1 cellular context compared by ENCODE assay signal in the genomic region with DNA sequence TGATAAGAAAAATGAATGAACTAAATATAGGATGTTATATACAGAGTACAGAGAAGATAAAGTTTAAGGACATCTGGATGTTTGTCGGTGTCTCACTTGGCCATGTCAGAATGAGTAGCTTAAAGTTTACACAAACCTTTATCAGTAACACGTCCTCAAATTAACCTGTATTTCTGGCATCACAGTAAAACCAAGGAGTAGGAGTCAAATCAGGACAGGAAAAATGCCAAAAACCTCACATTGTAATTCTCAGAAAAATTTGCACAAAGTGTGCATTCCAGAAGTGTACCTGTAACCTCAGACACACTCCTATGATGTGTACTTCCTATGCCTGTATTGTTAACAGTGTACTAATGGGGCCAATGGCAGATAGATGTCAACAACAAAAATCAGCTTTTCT.
TF ChIP-seq lines count a peak whose summit lies in the region.

No MANE protein-coding gene starts in this region.

TF ChIP-seq in GM23338, 12 proteins besides CTCF, POLR2A, EP300 and RAD21:
- TF ChIP-seq POLR2AphosphoS5 (IDR thresholded peaks at IDR 0.05; ENCODE audit: low read depth) (no peak), ZNF114 (CRISPR knock-in tag; IDR thresholded peaks at IDR 0.05) (no peak), CREB1 (CRISPR knock-in tag; IDR thresholded peaks at IDR 0.05; ENCODE audit: low read depth) (no peak), ZNF331 (CRISPR knock-in tag; IDR thresholded peaks at IDR 0.05; ENCODE audit: low read depth) (no peak), NANOG (IDR thresholded peaks at IDR 0.05; ENCODE audit: borderline replicate concordance) (no peak), JUNB (IDR thresholded peaks at IDR 0.05; ENCODE audit: unreplicated experiment) (no peak), EZH2phosphoT487 (IDR thresholded peaks at IDR 0.05; ENCODE audit: unreplicated experiment) (no peak), STAT1 (IDR thresholded peaks at IDR 0.05; ENCODE audit: unreplicated experiment) (no peak), EZH2 (IDR thresholded peaks at IDR 0.05; ENCODE audit: low read depth, unreplicated experiment) (no peak)
- TF ChIP-seq, protein P1, sequence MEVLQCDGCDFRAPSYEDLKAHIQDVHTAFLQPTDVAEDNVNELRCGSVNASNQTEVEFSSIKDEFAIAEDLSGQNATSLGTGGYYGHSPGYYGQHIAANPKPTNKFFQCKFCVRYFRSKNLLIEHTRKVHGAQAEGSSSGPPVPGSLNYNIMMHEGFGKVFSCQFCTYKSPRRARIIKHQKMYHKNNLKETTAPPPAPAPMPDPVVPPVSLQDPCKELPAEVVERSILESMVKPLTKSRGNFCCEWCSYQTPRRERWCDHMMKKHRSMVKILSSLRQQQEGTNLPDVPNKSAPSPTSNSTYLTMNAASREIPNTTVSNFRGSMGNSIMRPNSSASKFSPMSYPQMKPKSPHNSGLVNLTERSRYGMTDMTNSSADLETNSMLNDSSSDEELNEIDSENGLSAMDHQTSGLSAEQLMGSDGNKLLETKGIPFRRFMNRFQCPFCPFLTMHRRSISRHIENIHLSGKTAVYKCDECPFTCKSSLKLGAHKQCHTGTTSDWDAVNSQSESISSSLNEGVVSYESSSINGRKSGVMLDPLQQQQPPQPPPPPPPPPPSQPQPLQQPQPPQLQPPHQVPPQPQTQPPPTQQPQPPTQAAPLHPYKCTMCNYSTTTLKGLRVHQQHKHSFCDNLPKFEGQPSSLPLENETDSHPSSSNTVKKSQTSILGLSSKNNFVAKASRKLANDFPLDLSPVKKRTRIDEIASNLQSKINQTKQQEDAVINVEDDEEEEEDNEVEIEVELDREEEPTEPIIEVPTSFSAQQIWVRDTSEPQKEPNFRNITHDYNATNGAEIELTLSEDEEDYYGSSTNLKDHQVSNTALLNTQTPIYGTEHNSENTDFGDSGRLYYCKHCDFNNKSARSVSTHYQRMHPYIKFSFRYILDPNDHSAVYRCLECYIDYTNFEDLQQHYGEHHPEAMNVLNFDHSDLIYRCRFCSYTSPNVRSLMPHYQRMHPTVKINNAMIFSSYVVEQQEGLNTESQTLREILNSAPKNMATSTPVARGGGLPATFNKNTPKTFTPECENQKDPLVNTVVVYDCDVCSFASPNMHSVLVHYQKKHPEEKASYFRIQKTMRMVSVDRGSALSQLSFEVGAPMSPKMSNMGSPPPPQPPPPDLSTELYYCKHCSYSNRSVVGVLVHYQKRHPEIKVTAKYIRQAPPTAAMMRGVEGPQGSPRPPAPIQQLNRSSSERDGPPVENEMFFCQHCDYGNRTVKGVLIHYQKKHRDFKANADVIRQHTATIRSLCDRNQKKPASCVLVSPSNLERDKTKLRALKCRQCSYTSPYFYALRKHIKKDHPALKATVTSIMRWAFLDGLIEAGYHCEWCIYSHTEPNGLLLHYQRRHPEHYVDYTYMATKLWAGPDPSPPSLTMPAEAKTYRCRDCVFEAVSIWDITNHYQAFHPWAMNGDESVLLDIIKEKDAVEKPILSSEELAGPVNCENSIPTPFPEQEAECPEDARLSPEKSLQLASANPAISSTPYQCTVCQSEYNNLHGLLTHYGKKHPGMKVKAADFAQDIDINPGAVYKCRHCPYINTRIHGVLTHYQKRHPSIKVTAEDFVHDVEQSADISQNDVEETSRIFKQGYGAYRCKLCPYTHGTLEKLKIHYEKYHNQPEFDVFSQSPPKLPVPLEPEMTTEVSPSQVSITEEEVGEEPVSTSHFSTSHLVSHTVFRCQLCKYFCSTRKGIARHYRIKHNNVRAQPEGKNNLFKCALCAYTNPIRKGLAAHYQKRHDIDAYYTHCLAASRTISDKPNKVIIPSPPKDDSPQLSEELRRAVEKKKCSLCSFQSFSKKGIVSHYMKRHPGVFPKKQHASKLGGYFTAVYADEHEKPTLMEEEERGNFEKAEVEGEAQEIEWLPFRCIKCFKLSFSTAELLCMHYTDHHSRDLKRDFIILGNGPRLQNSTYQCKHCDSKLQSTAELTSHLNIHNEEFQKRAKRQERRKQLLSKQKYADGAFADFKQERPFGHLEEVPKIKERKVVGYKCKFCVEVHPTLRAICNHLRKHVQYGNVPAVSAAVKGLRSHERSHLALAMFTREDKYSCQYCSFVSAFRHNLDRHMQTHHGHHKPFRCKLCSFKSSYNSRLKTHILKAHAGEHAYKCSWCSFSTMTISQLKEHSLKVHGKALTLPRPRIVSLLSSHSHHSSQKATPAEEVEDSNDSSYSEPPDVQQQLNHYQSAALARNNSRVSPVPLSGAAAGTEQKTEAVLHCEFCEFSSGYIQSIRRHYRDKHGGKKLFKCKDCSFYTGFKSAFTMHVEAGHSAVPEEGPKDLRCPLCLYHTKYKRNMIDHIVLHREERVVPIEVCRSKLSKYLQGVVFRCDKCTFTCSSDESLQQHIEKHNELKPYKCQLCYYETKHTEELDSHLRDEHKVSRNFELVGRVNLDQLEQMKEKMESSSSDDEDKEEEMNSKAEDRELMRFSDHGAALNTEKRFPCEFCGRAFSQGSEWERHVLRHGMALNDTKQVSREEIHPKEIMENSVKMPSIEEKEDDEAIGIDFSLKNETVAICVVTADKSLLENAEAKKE (CRISPR knock-in tag; IDR thresholded peaks at IDR 0.05) = no peak
- TF ChIP-seq, protein P2, sequence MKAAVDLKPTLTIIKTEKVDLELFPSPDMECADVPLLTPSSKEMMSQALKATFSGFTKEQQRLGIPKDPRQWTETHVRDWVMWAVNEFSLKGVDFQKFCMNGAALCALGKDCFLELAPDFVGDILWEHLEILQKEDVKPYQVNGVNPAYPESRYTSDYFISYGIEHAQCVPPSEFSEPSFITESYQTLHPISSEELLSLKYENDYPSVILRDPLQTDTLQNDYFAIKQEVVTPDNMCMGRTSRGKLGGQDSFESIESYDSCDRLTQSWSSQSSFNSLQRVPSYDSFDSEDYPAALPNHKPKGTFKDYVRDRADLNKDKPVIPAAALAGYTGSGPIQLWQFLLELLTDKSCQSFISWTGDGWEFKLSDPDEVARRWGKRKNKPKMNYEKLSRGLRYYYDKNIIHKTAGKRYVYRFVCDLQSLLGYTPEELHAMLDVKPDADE (IDR thresholded peaks at IDR 0.05) = no peak
TF ChIP-seq in GM23338: peak in this region for 0.
